In the genomic region with DNA sequence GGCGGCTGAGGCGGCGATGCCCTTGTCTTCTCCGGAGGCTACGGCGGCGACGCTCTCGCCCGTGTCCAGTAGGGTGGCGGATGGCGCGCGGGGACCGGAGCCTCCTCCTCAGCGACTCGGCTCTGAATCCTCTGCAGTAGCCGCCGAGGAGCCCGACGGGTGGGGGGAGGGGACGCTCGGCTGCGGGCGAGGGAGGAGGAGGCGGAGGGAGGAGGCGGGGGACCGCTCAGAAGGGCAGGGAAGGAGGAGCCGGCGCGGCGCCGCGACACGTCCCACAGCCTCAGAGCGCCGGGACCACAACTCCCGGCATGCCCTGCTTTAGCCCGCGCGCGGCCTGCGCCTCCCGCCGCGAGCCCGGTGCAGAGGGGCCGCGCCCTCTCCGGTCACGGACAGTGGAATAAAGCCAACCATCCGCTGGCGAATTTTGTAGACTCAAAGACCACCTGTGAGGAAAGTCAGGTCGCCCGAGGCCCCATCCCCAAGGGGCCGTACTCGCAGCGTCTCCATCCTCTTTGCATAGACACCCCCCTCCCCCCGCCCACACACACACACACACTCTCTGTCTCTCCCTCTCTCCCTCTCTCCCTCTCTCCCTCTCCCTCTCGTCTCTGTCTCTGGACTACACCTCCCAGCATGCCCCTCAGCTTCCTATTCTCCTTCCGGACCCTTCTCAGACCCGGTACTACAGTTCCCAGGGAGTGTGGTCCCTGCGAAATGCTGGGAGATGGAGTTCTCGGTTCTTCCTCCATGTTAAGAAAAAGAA, we compare ENCODE assay signal across 1 cellular context.
TF ChIP-seq lines count a peak whose summit lies in the region.

A gene with protein sequence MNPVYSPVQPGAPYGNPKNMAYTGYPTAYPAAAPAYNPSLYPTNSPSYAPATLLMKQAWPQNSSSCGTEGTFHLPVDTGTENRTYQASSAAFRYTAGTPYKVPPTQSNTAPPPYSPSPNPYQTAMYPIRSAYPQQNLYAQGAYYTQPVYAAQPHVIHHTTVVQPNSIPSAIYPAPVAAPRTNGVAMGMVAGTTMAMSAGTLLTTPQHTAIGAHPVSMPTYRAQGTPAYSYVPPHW (minus strand): TSS at position 157 of the 763 bp plus-strand sequence. CDS start 129,638 bp downstream, outside the sequence.

TF ChIP-seq in GM23338, 12 proteins besides CTCF, POLR2A, EP300 and RAD21 (continued from another document):
- no peak for TF ChIP-seq ZNF462 (CRISPR knock-in tag; IDR thresholded peaks at IDR 0.05)
- TF ChIP-seq EZH2phosphoT487 (IDR thresholded peaks at IDR 0.05; ENCODE audit: unreplicated experiment): no peak
- TF ChIP-seq EZH2 (IDR thresholded peaks at IDR 0.05; ENCODE audit: low read depth, unreplicated experiment): no peak
- no peak for TF ChIP-seq ZNF331 (CRISPR knock-in tag; IDR thresholded peaks at IDR 0.05; ENCODE audit: low read depth)
- TF ChIP-seq NANOG (IDR thresholded peaks at IDR 0.05; ENCODE audit: borderline replicate concordance): no peak
TF ChIP-seq in GM23338: peak in this region for 3.
